In genomic region chr22:23181763-23182288, GRCh38 we compare ENCODE assay signal across 8 cellular contexts. TPM values are rescaled to one million over a fixed set of nuclear protein-coding genes. Genes with fewer than 3 reads are reported as not detected.
A peak's percentile ranks its signal among the peaks of the same experiment; 100 is the strongest.
DNase-seq lines count a peak whose midpoint lies in the region; ATAC-seq and FAIRE-seq lines count a peak whose summit lies in the region.

No MANE protein-coding gene starts in this region.

- peaks cover 64% of the 10 kb centered on the region for H3K4me1 Mint-ChIP-seq in activated T-helper 1 cell treated with anti-CD3 and anti-CD28 coated beads, Interleukin-12 subunit alpha, Interleukin-12 subunit beta, Interleukin-2, Interleukin-4 antibody, amounts not matched to agents 30 ng/mL and 10 ng/mL and 1 ng/mL, durations not matched to agents 14 hours and 24 hours and 36 hours (ENCODE audit: low read depth)
- peaks cover 66% of the 10 kb centered on the region for H3K4me1 Mint-ChIP-seq in stimulated activated naive CD8-positive, alpha-beta T cell treated with anti-CD3 and anti-CD28 coated beads, Interleukin-15, Interleukin-2, amounts not matched to agents 100 ng/mL and 50 ng/mL, for 24 hours (ENCODE audit: low read depth)

- H3K36me3 ChIP-seq in iPS-15b (ENCODE audit: control insufficient read depth, insufficient read depth, low read length) = peaks cover 5% of the 10 kb centered on the region

- H3K27me3 ChIP-seq in iPS-15b (ENCODE audit: control insufficient read depth, insufficient read depth, low read length) = no peaks in the 10 kb centered on the region

- peaks cover 5% of the 10 kb centered on the region for H3K9me3 Mint-ChIP-seq in activated T-helper 1 cell treated with anti-CD3 and anti-CD28 coated beads, Interleukin-12 subunit alpha, Interleukin-12 subunit beta, Interleukin-2, Interleukin-4 antibody, amounts not matched to agents 30 ng/mL and 10 ng/mL and 1 ng/mL, durations not matched to agents 14 hours and 24 hours and 36 hours
- no peaks in the 10 kb centered on the region for H3K9me3 Mint-ChIP-seq in stimulated activated naive CD8-positive, alpha-beta T cell treated with anti-CD3 and anti-CD28 coated beads, Interleukin-15, Interleukin-2, amounts not matched to agents 100 ng/mL and 50 ng/mL, for 24 hours

- H3K4me3 ChIP-seq in Jurkat, Clone E6-1 (ENCODE audit: low read length) = peak overlapping the region; percentile 80
- peak overlapping the region; percentile 77 for H3K4me3 ChIP-seq in iPS-15b (ENCODE audit: low read depth, low read length)

- ATAC-seq in GM19023 (IDR thresholded peaks at IDR 0.05; ENCODE audit: unreplicated experiment) (no peak), HG02970 (IDR thresholded peaks at IDR 0.05; ENCODE audit: low FRiP score, unreplicated experiment) (no peak)

- intact Hi-C loops in activated T-helper 1 cell treated with anti-CD3 and anti-CD28 coated beads, Interleukin-12 subunit alpha, Interleukin-12 subunit beta, Interleukin-2, Interleukin-4 antibody, amounts not matched to agents 30 ng/mL and 10 ng/mL and 1 ng/mL, durations not matched to agents 14 hours and 24 hours and 36 hours (cut with micrococcal nuclease) = loop anchor here (1.0 kb wide), 3 partner anchors 34 to 58 kb away; no protein-coding TSS in a partner anchor

- H3K27ac Mint-ChIP-seq in activated T-helper 1 cell treated with anti-CD3 and anti-CD28 coated beads, Interleukin-12 subunit alpha, Interleukin-12 subunit beta, Interleukin-2, Interleukin-4 antibody, amounts not matched to agents 30 ng/mL and 10 ng/mL and 1 ng/mL, durations not matched to agents 14 hours and 24 hours and 36 hours = peak overlapping the region; percentile 95
- peak overlapping the region; percentile 92 for H3K27ac Mint-ChIP-seq in stimulated activated naive CD8-positive, alpha-beta T cell treated with anti-CD3 and anti-CD28 coated beads, Interleukin-15, Interleukin-2, amounts not matched to agents 100 ng/mL and 50 ng/mL, for 24 hours

- no peak for DNase-seq in Jurkat, Clone E6-1 (ENCODE audit: low read depth, low spot score)
- DNase-seq in activated T-helper 1 cell treated with anti-CD3 and anti-CD28 coated beads, Interleukin-12 subunit alpha, Interleukin-12 subunit beta, Interleukin-2, Interleukin-4 antibody, amounts not matched to agents 30 ng/mL and 10 ng/mL and 1 ng/mL, durations not matched to agents 14 hours and 24 hours and 36 hours (ENCODE audit: low spot score) = peak; percentile 5
- DNase-seq in ecto neural progenitor cell (ENCODE audit: low spot score) (no peak), frontal cortex (ENCODE audit: low spot score in 2 of 2) (no peak)

- peaks cover 12% of the 10 kb centered on the region for H3K4me1 ChIP-seq in iPS-15b (ENCODE audit: control insufficient read depth, insufficient read depth, low read length)

- no peak for FAIRE-seq in frontal cortex (lab: Jason Lieb, UNC)

- no peaks in the 10 kb centered on the region for H3K27me3 Mint-ChIP-seq in activated T-helper 1 cell treated with anti-CD3 and anti-CD28 coated beads, Interleukin-12 subunit alpha, Interleukin-12 subunit beta, Interleukin-2, Interleukin-4 antibody, amounts not matched to agents 30 ng/mL and 10 ng/mL and 1 ng/mL, durations not matched to agents 14 hours and 24 hours and 36 hours (ENCODE audit: insufficient read depth)
- H3K27me3 Mint-ChIP-seq in stimulated activated naive CD8-positive, alpha-beta T cell treated with anti-CD3 and anti-CD28 coated beads, Interleukin-15, Interleukin-2, amounts not matched to agents 100 ng/mL and 50 ng/mL, for 24 hours = no peaks in the 10 kb centered on the region

- H3K9ac ChIP-seq in iPS-15b (ENCODE audit: low read depth, low read length) = peak overlapping the region; percentile 54

- peak overlapping the region; percentile 92 for H3K4me3 Mint-ChIP-seq in activated T-helper 1 cell treated with anti-CD3 and anti-CD28 coated beads, Interleukin-12 subunit alpha, Interleukin-12 subunit beta, Interleukin-2, Interleukin-4 antibody, amounts not matched to agents 30 ng/mL and 10 ng/mL and 1 ng/mL, durations not matched to agents 14 hours and 24 hours and 36 hours
- H3K4me3 Mint-ChIP-seq in stimulated activated naive CD8-positive, alpha-beta T cell treated with anti-CD3 and anti-CD28 coated beads, Interleukin-15, Interleukin-2, amounts not matched to agents 100 ng/mL and 50 ng/mL, for 24 hours = peak overlapping the region; percentile 91

- peaks cover 5% of the 10 kb centered on the region for H3K9me3 ChIP-seq in iPS-15b (ENCODE audit: control insufficient read depth, insufficient read depth, low read length)

- peaks cover 27% of the 10 kb centered on the region for H3K36me3 Mint-ChIP-seq in activated T-helper 1 cell treated with anti-CD3 and anti-CD28 coated beads, Interleukin-12 subunit alpha, Interleukin-12 subunit beta, Interleukin-2, Interleukin-4 antibody, amounts not matched to agents 30 ng/mL and 10 ng/mL and 1 ng/mL, durations not matched to agents 14 hours and 24 hours and 36 hours (ENCODE audit: low read depth)
- H3K36me3 Mint-ChIP-seq in stimulated activated naive CD8-positive, alpha-beta T cell treated with anti-CD3 and anti-CD28 coated beads, Interleukin-15, Interleukin-2, amounts not matched to agents 100 ng/mL and 50 ng/mL, for 24 hours (ENCODE audit: low read depth) = peaks cover 22% of the 10 kb centered on the region

RNA-seq across cellular contexts. Expression of gene BCR, which starts 1.5 kb away (rescaled TPM):
- 67.1 TPM for polyA plus RNA-seq in Jurkat, Clone E6-1 (2012; ENCODE audit: insufficient read depth, insufficient read length)
- 56.8 and 62.0 TPM in 2 replicates for total RNA-seq in activated T-helper 1 cell treated with anti-CD3 and anti-CD28 coated beads, Interleukin-12 subunit alpha, Interleukin-12 subunit beta, Interleukin-2, Interleukin-4 antibody, amounts not matched to agents 30 ng/mL and 10 ng/mL and 1 ng/mL, durations not matched to agents 14 hours and 24 hours and 36 hours
- total RNA-seq in frontal cortex = 46.1 TPM

RNA-seq across cellular contexts. Expression of gene RAB36, which starts 36.5 kb away (rescaled TPM):
- not detected for polyA plus RNA-seq in Jurkat, Clone E6-1 (2012; ENCODE audit: insufficient read depth, insufficient read length)
- 0.08 TPM in 1 of 2 replicates, not detected in the other for total RNA-seq in activated T-helper 1 cell treated with anti-CD3 and anti-CD28 coated beads, Interleukin-12 subunit alpha, Interleukin-12 subunit beta, Interleukin-2, Interleukin-4 antibody, amounts not matched to agents 30 ng/mL and 10 ng/mL and 1 ng/mL, durations not matched to agents 14 hours and 24 hours and 36 hours
- total RNA-seq in frontal cortex = 2.9 TPM

RNA-seq across cellular contexts. Expression of gene RSPH14, which starts 40.0 kb away (rescaled TPM):
- 2.4 TPM for polyA plus RNA-seq in Jurkat, Clone E6-1 (2012; ENCODE audit: insufficient read depth, insufficient read length)
- not detected in 2 replicates for total RNA-seq in activated T-helper 1 cell treated with anti-CD3 and anti-CD28 coated beads, Interleukin-12 subunit alpha, Interleukin-12 subunit beta, Interleukin-2, Interleukin-4 antibody, amounts not matched to agents 30 ng/mL and 10 ng/mL and 1 ng/mL, durations not matched to agents 14 hours and 24 hours and 36 hours
- total RNA-seq in frontal cortex = 2.4 TPM
